Comparison of ENCODE assay signal across 13 cellular contexts in genomic region chr12:6093764-6094163, GRCh38. TPM values are rescaled to one million over a fixed set of nuclear protein-coding genes. Genes with fewer than 3 reads are reported as not detected.
DNase-seq lines count a peak whose midpoint lies in the region; ATAC-seq and TF ChIP-seq lines count a peak whose summit lies in the region.
"Had no signal": no experiment of that assay in that cellular context is flagged by ENCODE, and none has a peak within 500 bp of the region (broad histone marks: within the 10 kb centered on the region; RNA-seq: fewer than 3 reads in every experiment).

No MANE protein-coding gene starts in this region.

- H3K27me3 Mint-ChIP-seq in chondrocyte (ENCODE audit: low read depth), result no peaks in the 10 kb centered on the region

- intact Hi-C loops in heart right ventricle (cut with DNase I) (no loop called here), left cardiac atrium (cut with DNase I) (no loop called here)

- no peaks in the 10 kb centered on the region for H3K9me3 ChIP-seq in heart right ventricle

- no peak for ATAC-seq in heart right ventricle
- ATAC-seq in left cardiac atrium, result no peak
- no peak for ATAC-seq in HG03432 (IDR thresholded peaks at IDR 0.05; ENCODE audit: unreplicated experiment)
- ATAC-seq in HG03097 (IDR thresholded peaks at IDR 0.05; ENCODE audit: low FRiP score, unreplicated experiment), result no peak
- no peak for ATAC-seq in GM21717 (IDR thresholded peaks at IDR 0.05; ENCODE audit: unreplicated experiment)
- ATAC-seq: effector memory CD8-positive, alpha-beta T cell had no signal

- peaks cover 39% of the 10 kb centered on the region for H3K4me1 Mint-ChIP-seq in chondrocyte (ENCODE audit: low read depth)

- DNase-seq in heart right ventricle (no peak), left cardiac atrium (no peak), chondrocyte (ENCODE audit: low spot score) (peak; percentile 56), myocyte (ENCODE audit: low read depth) (peak; percentile 33), T-helper 1 cell (no peak)
- DNase-seq: activated CD8-positive, alpha-beta memory T cell treated with anti-CD3 and anti-CD28 coated beads, Interleukin-2, amount 50 U/mL, for 4 hours; effector memory CD8-positive, alpha-beta T cell; NCI-H1694; stimulated activated naive B cell treated with anti-CD40 and anti-IgM and Interleukin-4, amounts not matched to agents 10 μg/mL and 1 μg/mL and 100 μg/mL, for 72 hours had no signal

- H3K27me3 ChIP-seq in heart right ventricle, result peaks cover 0 to 16% (median 0%) of the 10 kb centered on the region in 7 donors

- no peak overlapping the region for H3K4me3 ChIP-seq in heart right ventricle

- peak overlapping the region; percentile 87 for H3K27ac Mint-ChIP-seq in chondrocyte (ENCODE audit: unreplicated experiment)
- H3K27ac Mint-ChIP-seq: effector memory CD8-positive, alpha-beta T cell; natural killer cell treated with Interleukin-12 subunit alpha and Interleukin-12 subunit beta and Interleukin-15 and Interleukin-18, amount 100 ng/mL, for 72 hours; stimulated activated naive B cell treated with anti-CD40 and anti-IgM and Interleukin-4, amounts not matched to agents 10 μg/mL and 1 μg/mL and 100 μg/mL, for 72 hours had no signal

- WGBS in heart right ventricle, 2 donors, result 82 to 97% methylated on average over 2 of the region's 2 CpGs

- TF ChIP-seq CTCF in heart right ventricle (IDR thresholded peaks at IDR 0.05) (no peak), chondrocyte (IDR thresholded peaks at IDR 0.05) (no peak)

- H3K4me1 ChIP-seq in heart right ventricle, result peaks cover 17 to 96% (median 55%) of the 10 kb centered on the region in 9 donors

- no peaks in the 10 kb centered on the region for H3K36me3 Mint-ChIP-seq in chondrocyte (ENCODE audit: low read depth)
- H3K36me3 Mint-ChIP-seq: natural killer cell treated with Interleukin-12 subunit alpha and Interleukin-12 subunit beta and Interleukin-15 and Interleukin-18, amount 100 ng/mL, for 72 hours; stimulated activated naive B cell treated with anti-CD40 and anti-IgM and Interleukin-4, amounts not matched to agents 10 μg/mL and 1 μg/mL and 100 μg/mL, for 72 hours had no signal

- H3K4me3 Mint-ChIP-seq in chondrocyte (ENCODE audit: unreplicated experiment), result no peak overlapping the region
- H3K4me3 Mint-ChIP-seq: effector memory CD8-positive, alpha-beta T cell; natural killer cell treated with Interleukin-12 subunit alpha and Interleukin-12 subunit beta and Interleukin-15 and Interleukin-18, amount 100 ng/mL, for 72 hours; stimulated activated naive B cell treated with anti-CD40 and anti-IgM and Interleukin-4, amounts not matched to agents 10 μg/mL and 1 μg/mL and 100 μg/mL, for 72 hours had no signal

- H3K9me3 Mint-ChIP-seq in chondrocyte (ENCODE audit: low read depth), result peaks cover 4% of the 10 kb centered on the region
- H3K9me3 Mint-ChIP-seq: effector memory CD8-positive, alpha-beta T cell; natural killer cell treated with Interleukin-12 subunit alpha and Interleukin-12 subunit beta and Interleukin-15 and Interleukin-18, amount 100 ng/mL, for 72 hours; stimulated activated naive B cell treated with anti-CD40 and anti-IgM and Interleukin-4, amounts not matched to agents 10 μg/mL and 1 μg/mL and 100 μg/mL, for 72 hours had no signal

- peaks cover 0 to 66% (median 10%) of the 10 kb centered on the region in 9 donors for H3K36me3 ChIP-seq in heart right ventricle

- H3K27ac ChIP-seq in heart right ventricle, result peak overlapping the region in 8 of 10 donors; percentile 3 to 56 (median 35)

RNA-seq across cellular contexts. Expression of gene VWF, which starts 30.7 kb away (rescaled TPM):
- total RNA-seq in heart right ventricle (100 to 1,000 TPM; 163 to 480 (median 275) TPM), left cardiac atrium (100 to 1,000 TPM; 241 to 483 TPM), chondrocyte (0.05 to 0.08 TPM (median 0.07 TPM) in 3 replicates), myocyte (0.16 TPM in 2 replicates)
- 100 to 1,000 TPM; 104 to 254 TPM for polyA plus RNA-seq in heart right ventricle
- polyA plus RNA-seq in myocyte (2012), result 0.30 TPM
- total RNA-seq: natural killer cell treated with Interleukin-12 subunit alpha and Interleukin-12 subunit beta and Interleukin-15 and Interleukin-18, amount 100 ng/mL, for 72 hours had no signal

Comparison
In these comparisons a context has a peak if more than half of its experiments do, and no peak if none do; other contexts are left out.
1. DNase-seq: peak in chondrocyte (single experiment) and myocyte (single experiment); none in heart right ventricle (0 of 2), left cardiac atrium (single experiment) and T-helper 1 cell (0 of 5).
2. RNA of gene VWF, which starts 30.7 kb away (total RNA-seq): 241 to 483 TPM in left cardiac atrium and 163 to 480 TPM in heart right ventricle; 0.16 TPM in myocyte and 0.05 to 0.08 TPM in chondrocyte; every median in the first group is over 100 times any median in the second.